In genomic region chr13:44758595-44759221, GRCh38 we compare ENCODE assay signal across 1 cellular context.
A peak's percentile ranks its signal among the peaks of the same experiment; 100 is the strongest.
TF ChIP-seq lines count a peak whose summit lies in the region.

No MANE protein-coding gene starts in this region.

TF ChIP-seq in IMR-90, 13 proteins besides CTCF, POLR2A, EP300 and RAD21 (continued from another document):
- TF ChIP-seq FOS (IDR thresholded peaks at IDR 0.05; ENCODE audit: low read depth, low read length), result peak; percentile 73
- no peak for TF ChIP-seq USF2 (IDR thresholded peaks at IDR 0.05; ENCODE audit: low read depth, low read length)
- TF ChIP-seq SMC3 (IDR thresholded peaks at IDR 0.05; ENCODE audit: low read depth, low read length), result peak; percentile 18; the same call in 1 of the 2 replicates
- 0 out of 2 replicates have a peak, but pooled peaks have one; percentile 6 for TF ChIP-seq BHLHE40 (IDR thresholded peaks at IDR 0.05; ENCODE audit: low read depth, low read length)
- TF ChIP-seq RCOR1 (IDR thresholded peaks at IDR 0.05; ENCODE audit: insufficient replicate concordance, low read length), result no peak
TF ChIP-seq in IMR-90: peak in this region for 4.
